ENCODE assay signal across 12 cellular contexts in genomic region chr10:93873427-93874115, GRCh38.
DNase-seq lines count a peak whose midpoint lies in the region; ATAC-seq and TF ChIP-seq lines count a peak whose summit lies in the region.
"Had no signal": no experiment of that assay in that cellular context is flagged by ENCODE, and none has a peak within 500 bp of the region (broad histone marks: within the 10 kb centered on the region; RNA-seq: fewer than 3 reads in every experiment).

No MANE protein-coding gene starts in this region.

- no peak for TF ChIP-seq CTCF in AG09309 (IDR thresholded peaks at IDR 0.05; ENCODE audit: control insufficient read depth, insufficient read depth, low read depth, low read length, missing control alignments)
- TF ChIP-seq CTCF in KMS-11 (conservative IDR thresholded peaks at IDR 0.05; ENCODE audit: low read depth, low read length), result no peak

- H3K4me3 ChIP-seq in AG09309 (ENCODE audit: control insufficient read depth, low read depth, low read length) (no peak overlapping the region), KMS-11 (IDR thresholded peaks at IDR 0.05; ENCODE audit: insufficient read depth, low read depth, low read length) (no peak overlapping the region)
- H3K4me3 ChIP-seq: skin epidermis had no signal

- H3K9ac ChIP-seq in KMS-11, result no peak overlapping the region

- no peak overlapping the region for H3K27ac ChIP-seq in KMS-11
- H3K27ac ChIP-seq: VCaP had no signal

- no peaks in the 10 kb centered on the region for H4K20me1 ChIP-seq in KMS-11 (ENCODE audit: insufficient read depth)

- peaks cover 6% of the 10 kb centered on the region for H3K4me1 ChIP-seq in KMS-11 (ENCODE audit: low read depth, poor library complexity, severe bottlenecking)

- H3K79me2 ChIP-seq in KMS-11 (ENCODE audit: insufficient read depth, low read depth), result no peaks in the 10 kb centered on the region

- DNase-seq in AG09309 (ENCODE audit: low read depth), result peak; percentile 33
- peak; percentile 54 for DNase-seq in astrocyte of the hippocampus (ENCODE audit: low read depth, low spot score)
- DNase-seq in islet precursor cell, result peak; percentile 67
- DNase-seq in DMS79 (lab: John Stamatoyannopoulos, UW), result no peak
- DNase-seq in COLO829 (ENCODE audit: low spot score), result no peak
- no peak for DNase-seq in stimulated activated CD4-positive, alpha-beta T cell treated with anti-CD3 and anti-CD28 coated beads, Interleukin-15, amount 100 ng/mL, for 24 hours
- DNase-seq: activated T-cell treated with anti-CD3 and anti-CD28 coated beads, Interleukin-2, amount 50 U/mL, for 48 hours; RPMI8226 had no signal

- peak overlapping the region; percentile 23; the same call in 1 of the 2 replicates for H2AFZ ChIP-seq in KMS-11 (ENCODE audit: low read depth)

- ATAC-seq in GM21423 (IDR thresholded peaks at IDR 0.05; ENCODE audit: unreplicated experiment), result no peak

- no peak overlapping the region for H3K4me2 ChIP-seq in KMS-11

- H3K27me3 ChIP-seq in KMS-11 (ENCODE audit: insufficient read depth, low read depth), result no peaks in the 10 kb centered on the region

- no peaks in the 10 kb centered on the region for H3K36me3 ChIP-seq in KMS-11 (ENCODE audit: insufficient read depth)

Comparison
In these comparisons a context has a peak if more than half of its experiments do, and no peak if none do; other contexts are left out.
1. DNase-seq: peak in AG09309 (single experiment), astrocyte of the hippocampus (single experiment) and islet precursor cell (single experiment); none in DMS79 (single experiment), COLO829 (single experiment) and stimulated activated CD4-positive, alpha-beta T cell treated with anti-CD3 and anti-CD28 coated beads, Interleukin-15, amount 100 ng/mL, for 24 hours (single experiment).